ENCODE assay signal across 17 cellular contexts in genomic region chr15:92009162-92009561, GRCh38.
DNase-seq lines count a peak whose midpoint lies in the region; ATAC-seq, FAIRE-seq and TF ChIP-seq lines count a peak whose summit lies in the region.
"Had no signal": no experiment of that assay in that cellular context is flagged by ENCODE, and none has a peak within 500 bp of the region (broad histone marks: within the 10 kb centered on the region; RNA-seq: fewer than 3 reads in every experiment).

No MANE protein-coding gene starts in this region.

- H3K36me3 ChIP-seq in right atrium auricular region (no peaks in the 10 kb centered on the region), small intestine (ENCODE audit: control insufficient read depth in 2 of 2, insufficient read depth in 2 of 2, low read length in 2 of 2) (no peaks in the 10 kb centered on the region), thyroid gland (no peaks in the 10 kb centered on the region)
- H3K36me3 ChIP-seq: Peyer's patch, prostate gland had no signal

- intact Hi-C loops in Right ventricle myocardium superior (cut with DNase I) = no loop called here
- intact Hi-C loops in thyroid gland (cut with DNase I) = no loop called here

- H3K9me3 Mint-ChIP-seq in activated naive CD4-positive, alpha-beta T cell treated with anti-CD3 and anti-CD28 coated beads, Interleukin-2, amount 50 U/mL, for 72 hours = peaks cover 0 to 10% of the 10 kb centered on the region in 2 donors

- TF ChIP-seq CTCF in right atrium auricular region (IDR thresholded peaks at IDR 0.05) (no peak), thyroid gland (IDR thresholded peaks at IDR 0.05) (no peak)

- DNase-seq in Right ventricle myocardium superior (no peak), right atrium auricular region (ENCODE audit: low spot score) (no peak), small intestine (peak; percentile 19), thyroid gland (peak; percentile 35 to 55), NCI-H1092 (lab: John Stamatoyannopoulos, UW) (no peak)
- DNase-seq in activated naive CD4-positive, alpha-beta T cell treated with anti-CD3 and anti-CD28 coated beads, Interleukin-2, amount 50 U/mL, for 72 hours (ENCODE audit: low spot score in 2 of 2) = no peak
- DNase-seq: EL, NCI-H1105, NCI-H2171 treated with DMSO at 0.1 percent for 48 hours, Peyer's patch, testis had no signal

- ATAC-seq in Right ventricle myocardium superior (ENCODE audit: poor library complexity) (peak; percentile 45), HG02588 (IDR thresholded peaks at IDR 0.05; ENCODE audit: unreplicated experiment) (no peak), GM18858 (IDR thresholded peaks at IDR 0.05; ENCODE audit: unreplicated experiment) (no peak)
- ATAC-seq in activated naive CD4-positive, alpha-beta T cell treated with anti-CD3 and anti-CD28 coated beads, Interleukin-2, amount 50 U/mL, for 72 hours = peak; percentile 40 to 62
- ATAC-seq: HCT116 had no signal

- H3K4me3 ChIP-seq in right atrium auricular region (no peak overlapping the region), small intestine (ENCODE audit: low read depth in 1 of 2, low read length in 2 of 2) (no peak overlapping the region), thyroid gland (replicated peaks in 1 of 3) (no peak overlapping the region)
- H3K4me3 ChIP-seq: hepatocyte, Peyer's patch, prostate gland, testis had no signal

- H3K9me3 ChIP-seq in right atrium auricular region (no peaks in the 10 kb centered on the region), small intestine (ENCODE audit: control insufficient read depth, low read depth) (no peaks in the 10 kb centered on the region), thyroid gland (no peaks in the 10 kb centered on the region)
- H3K9me3 ChIP-seq: Peyer's patch, prostate gland, testis had no signal

- H3K4me1 ChIP-seq in right atrium auricular region (peaks cover 0 to 41% of the 10 kb centered on the region in 2 donors), small intestine (ENCODE audit: control insufficient read depth in 2 of 2, insufficient read depth in 1 of 2, low read depth in 1 of 2, low read length in 1 of 2) (peaks cover 0 to 4% of the 10 kb centered on the region in 2 donors), thyroid gland (peaks cover 28 to 45% of the 10 kb centered on the region in 2 donors)
- H3K4me1 ChIP-seq: Peyer's patch, prostate gland had no signal

- peaks cover 0 to 6% of the 10 kb centered on the region in 2 donors for H3K36me3 Mint-ChIP-seq in activated naive CD4-positive, alpha-beta T cell treated with anti-CD3 and anti-CD28 coated beads, Interleukin-2, amount 50 U/mL, for 72 hours

- no peak for FAIRE-seq in small intestine (lab: Jason Lieb, UNC)
- FAIRE-seq: keratinocyte had no signal

- no peaks in the 10 kb centered on the region for H3K27me3 ChIP-seq in right atrium auricular region
- no peaks in the 10 kb centered on the region for H3K27me3 ChIP-seq in small intestine (ENCODE audit: control insufficient read depth in 2 of 2, insufficient read depth in 2 of 2, low read length in 2 of 2)
- no peaks in the 10 kb centered on the region for H3K27me3 ChIP-seq in thyroid gland
- H3K27me3 ChIP-seq: hepatocyte, Peyer's patch, testis had no signal

- TF ChIP-seq POLR2A in thyroid gland (IDR thresholded peaks at IDR 0.05) = no peak

- 69 to 71% (median 70%) methylated on average over 6 of the region's 6 CpGs for WGBS in small intestine, 3 donors
- WGBS in thyroid gland, 2 donors = 49 to 70% methylated on average over 6 of the region's 6 CpGs

- no peak overlapping the region for H3K27ac Mint-ChIP-seq in activated naive CD4-positive, alpha-beta T cell treated with anti-CD3 and anti-CD28 coated beads, Interleukin-2, amount 50 U/mL, for 72 hours

- H3K27ac ChIP-seq in right atrium auricular region = peak overlapping the region in 1 of 2 donors; percentile 23
- H3K27ac ChIP-seq in small intestine (ENCODE audit: low read depth in 1 of 2, low read length in 1 of 2) = no peak overlapping the region
- peak overlapping the region in 1 of 3 donors; percentile 9 for H3K27ac ChIP-seq in thyroid gland
- H3K27ac ChIP-seq: hepatocyte, Peyer's patch, prostate gland had no signal

Comparison
In these comparisons a context has a peak if more than half of its experiments do, and no peak if none do; other contexts are left out.
1. ATAC-seq: peak in Right ventricle myocardium superior (single experiment) and activated naive CD4-positive, alpha-beta T cell treated with anti-CD3 and anti-CD28 coated beads, Interleukin-2, amount 50 U/mL, for 72 hours (2 of 2); none in HG02588 (single experiment) and GM18858 (single experiment).
2. DNase-seq: peak in small intestine (single experiment) and thyroid gland (2 of 2); none in Right ventricle myocardium superior (single experiment), right atrium auricular region (single experiment), activated naive CD4-positive, alpha-beta T cell treated with anti-CD3 and anti-CD28 coated beads, Interleukin-2, amount 50 U/mL, for 72 hours (0 of 2) and NCI-H1092 (single experiment).